In the genomic region with DNA sequence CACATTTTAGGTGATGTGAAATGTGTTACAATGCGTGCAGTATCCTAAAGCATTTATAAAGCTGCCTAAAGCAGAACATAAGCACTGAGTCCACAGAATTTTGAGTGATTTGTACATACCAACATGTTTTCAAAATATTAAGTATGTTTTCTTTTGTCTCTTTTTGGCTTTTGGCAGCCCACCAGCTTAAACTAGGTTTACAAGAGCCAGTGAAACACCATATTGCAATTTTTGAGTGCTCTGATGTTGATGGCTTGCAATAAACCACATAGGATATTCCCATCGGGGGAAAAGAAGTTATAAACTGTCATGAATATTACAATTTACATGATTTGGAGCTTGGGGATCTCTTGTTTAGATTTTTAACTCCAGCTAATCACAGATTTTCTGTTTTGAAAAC, we compare ENCODE assay signal across 30 cellular contexts.
DNase-seq lines count a peak whose midpoint lies in the region; ATAC-seq and TF ChIP-seq lines count a peak whose summit lies in the region.
"Had no signal": no experiment of that assay in that cellular context is flagged by ENCODE, and none has a peak within 500 bp of the region (broad histone marks: within the 10 kb centered on the region; RNA-seq: fewer than 3 reads in every experiment).

No MANE protein-coding gene starts in this region.

- no peaks in the 10 kb centered on the region for H3K9me2 ChIP-seq in Loucy (replicated peaks; ENCODE audit: low read depth, low read length)
- no peaks in the 10 kb centered on the region for H3K9me2 ChIP-seq in OCI-LY7 (ENCODE audit: insufficient read depth, low read length)
- H3K9me2 ChIP-seq: SK-N-SH had no signal

- H3K4me3 ChIP-seq in Loucy (ENCODE audit: low read length, poor library complexity, severe bottlenecking) (no peak overlapping the region), OCI-LY7 (ENCODE audit: low read depth, low read length, poor library complexity, severe bottlenecking) (no peak overlapping the region), left ventricle myocardium inferior (no peak overlapping the region)
- H3K4me3 ChIP-seq: GM12878 had no signal

- no peaks in the 10 kb centered on the region for H3F3A ChIP-seq in Loucy (ENCODE audit: low read depth)

- no peak overlapping the region for H3K27ac ChIP-seq in OCI-LY7 (ENCODE audit: low read depth, low read length, poor library complexity, severe bottlenecking)
- no peak overlapping the region for H3K27ac ChIP-seq in left ventricle myocardium inferior (replicated peaks)
- H3K27ac ChIP-seq: 22Rv1, KMS-11 had no signal

- no peak overlapping the region for H3K27ac Mint-ChIP-seq in activated CD8-positive, alpha-beta T cell treated with anti-CD3 and anti-CD28 coated beads for 36 hours
- H3K27ac Mint-ChIP-seq: CD14-positive monocyte; CD8-positive, alpha-beta memory T cell had no signal

- H3K9ac ChIP-seq in Loucy (ENCODE audit: low read depth, low read length, poor library complexity, severe bottlenecking), result no peak overlapping the region
- H3K9ac ChIP-seq: KMS-11, SK-N-SH had no signal

- no peak for TF ChIP-seq CTCF in Loucy (conservative IDR thresholded peaks at IDR 0.05; ENCODE audit: low read length)
- no peak for TF ChIP-seq CTCF in OCI-LY7 (conservative IDR thresholded peaks at IDR 0.05; ENCODE audit: low read length)
- no peak for TF ChIP-seq CTCF in left ventricle myocardium inferior (IDR thresholded peaks at IDR 0.05; ENCODE audit: borderline replicate concordance)
- no peak for TF ChIP-seq CTCF in activated CD8-positive, alpha-beta T cell treated with anti-CD3 and anti-CD28 coated beads for 36 hours (IDR thresholded peaks at IDR 0.05)

- peaks cover 2% of the 10 kb centered on the region for H3K9me3 Mint-ChIP-seq in activated CD8-positive, alpha-beta T cell treated with anti-CD3 and anti-CD28 coated beads for 36 hours

- H3K79me2 ChIP-seq in Loucy (ENCODE audit: insufficient read depth, low read length), result no peaks in the 10 kb centered on the region
- H3K79me2 ChIP-seq in OCI-LY7 (ENCODE audit: insufficient read depth, low read depth, low read length), result no peaks in the 10 kb centered on the region

- POLR2A ChIA-PET in OCI-LY7 (lab: Charles Lee), result interaction anchor here (0.6 kb wide), 1 partner anchor 617 kb away, joined by 4 read pairs; no protein-coding TSS in a partner anchor
- POLR2A ChIA-PET in activated CD8-positive, alpha-beta T cell treated with anti-CD3 and anti-CD28 coated beads for 36 hours (lab: Charles Lee), result no interaction called here

- H3K27me3 ChIP-seq in Loucy (ENCODE audit: insufficient read depth, low read length, poor library complexity, severe bottlenecking) (no peaks in the 10 kb centered on the region), left ventricle myocardium inferior (ENCODE audit: low read depth) (no peaks in the 10 kb centered on the region)

- no peaks in the 10 kb centered on the region for H3K27me3 Mint-ChIP-seq in activated CD8-positive, alpha-beta T cell treated with anti-CD3 and anti-CD28 coated beads for 36 hours
- H3K27me3 Mint-ChIP-seq: CD8-positive, alpha-beta memory T cell had no signal

- intact Hi-C loops in OCI-LY7 (cut with micrococcal nuclease; ENCODE audit: unreplicated experiment), result no loop called here
- intact Hi-C loops in left ventricle myocardium inferior (cut with micrococcal nuclease), result no loop called here
- intact Hi-C loops in activated CD8-positive, alpha-beta T cell treated with anti-CD3 and anti-CD28 coated beads for 36 hours (cut with micrococcal nuclease), result no loop called here

- H4K20me1 ChIP-seq in Loucy (ENCODE audit: insufficient read depth, low read length, poor library complexity, severe bottlenecking) (no peaks in the 10 kb centered on the region), OCI-LY7 (ENCODE audit: insufficient read depth, low read length) (no peaks in the 10 kb centered on the region)

- H3K9me3 ChIP-seq in Loucy (ENCODE audit: insufficient read depth, low read depth, low read length) (no peaks in the 10 kb centered on the region), OCI-LY7 (ENCODE audit: low read length) (no peaks in the 10 kb centered on the region), left ventricle myocardium inferior (replicated peaks) (no peaks in the 10 kb centered on the region)
- H3K9me3 ChIP-seq: BE2C, SK-N-SH had no signal

- H3K4me1 ChIP-seq in Loucy (ENCODE audit: insufficient read depth, low read length, poor library complexity, severe bottlenecking) (no peaks in the 10 kb centered on the region), OCI-LY7 (ENCODE audit: insufficient read depth, low read length, poor library complexity, severe bottlenecking) (no peaks in the 10 kb centered on the region), left ventricle myocardium inferior (no peaks in the 10 kb centered on the region)
- H3K4me1 ChIP-seq: BE2C had no signal

- H3K36me3 ChIP-seq in Loucy (ENCODE audit: insufficient read depth, low read length), result no peaks in the 10 kb centered on the region
- H3K36me3 ChIP-seq in OCI-LY7 (ENCODE audit: insufficient read depth, low read length), result no peaks in the 10 kb centered on the region
- no peaks in the 10 kb centered on the region for H3K36me3 ChIP-seq in left ventricle myocardium inferior
- H3K36me3 ChIP-seq: BE2C had no signal

- no peak overlapping the region for H3K4me3 Mint-ChIP-seq in activated CD8-positive, alpha-beta T cell treated with anti-CD3 and anti-CD28 coated beads for 36 hours
- H3K4me3 Mint-ChIP-seq: CD14-positive monocyte; CD8-positive, alpha-beta memory T cell had no signal

- H3K36me3 Mint-ChIP-seq in activated CD8-positive, alpha-beta T cell treated with anti-CD3 and anti-CD28 coated beads for 36 hours (ENCODE audit: low read depth), result no peaks in the 10 kb centered on the region
- H3K36me3 Mint-ChIP-seq: CD14-positive monocyte; CD8-positive, alpha-beta memory T cell had no signal

- CTCF ChIA-PET in OCI-LY7 (lab: Charles Lee; ENCODE audit: unreplicated experiment), result no interaction called here
- CTCF ChIA-PET in activated CD8-positive, alpha-beta T cell treated with anti-CD3 and anti-CD28 coated beads for 36 hours (lab: Charles Lee), result no interaction called here

- no peaks in the 10 kb centered on the region for H3K4me1 Mint-ChIP-seq in activated CD8-positive, alpha-beta T cell treated with anti-CD3 and anti-CD28 coated beads for 36 hours (ENCODE audit: low read depth)
- H3K4me1 Mint-ChIP-seq: CD14-positive monocyte; CD8-positive, alpha-beta memory T cell had no signal

- DNase-seq in NCI-H1105 treated with DMSO at 0.1 percent for 48 hours (lab: John Stamatoyannopoulos, UW), result peak; percentile 8
- DNase-seq in NCI-H1105 (lab: John Stamatoyannopoulos, UW), result no peak
- peak; percentile 63 for DNase-seq in fibroblast of gingiva (ENCODE audit: low read depth)
- DNase-seq in smooth muscle cell of the brain vasculature (ENCODE audit: low read depth, low spot score), result peak; percentile 32
- DNase-seq in OCI-LY7 (ENCODE audit: low spot score), result no peak
- DNase-seq in left ventricle myocardium inferior, result no peak
- no peak for DNase-seq in activated CD8-positive, alpha-beta T cell treated with anti-CD3 and anti-CD28 coated beads for 36 hours
- DNase-seq: BE2C; Calu3; CD8-positive, alpha-beta memory T cell; DMS153; DND-41; IMR-90; NCI-H1048; NCI-H1436; NCI-H187; NCI-H2081 treated with DMSO at 0.1 percent for 48 hours; NCI-H446; NCI-H524 treated with DMSO at 0.1 percent for 48 hours; NCI-H82; OCI-M1; SIG-M5; SK-N-SH; SW 1271 had no signal

- H3K4me2 ChIP-seq in Loucy (ENCODE audit: low read depth, low read length, poor library complexity, severe bottlenecking), result no peak overlapping the region
- H3K4me2 ChIP-seq in OCI-LY7 (ENCODE audit: low read length), result no peak overlapping the region
- H3K4me2 ChIP-seq: KMS-11, SK-N-SH had no signal

- BruUV-seq in OCI-LY7 (replicated peaks; lab: Mats Ljungman, UMichigan), result no TSS peak

- peak overlapping the region; percentile 24; the same call in 1 of the 2 replicates for H2AFZ ChIP-seq in Loucy (ENCODE audit: low read length)
- no peak overlapping the region for H2AFZ ChIP-seq in OCI-LY7 (ENCODE audit: low read length)

- no peak for ATAC-seq in activated CD8-positive, alpha-beta T cell treated with anti-CD3 and anti-CD28 coated beads for 36 hours
- ATAC-seq: GM12878, HCT116 had no signal

Comparison
In these comparisons a context has a peak if more than half of its experiments do, and no peak if none do; other contexts are left out.
1. DNase-seq: peak in NCI-H1105 treated with DMSO at 0.1 percent for 48 hours (single experiment), fibroblast of gingiva (single experiment) and smooth muscle cell of the brain vasculature (single experiment); none in NCI-H1105 (single experiment), OCI-LY7 (single experiment), left ventricle myocardium inferior (single experiment) and activated CD8-positive, alpha-beta T cell treated with anti-CD3 and anti-CD28 coated beads for 36 hours (single experiment).